In genomic region chr20:45470262-45470931, GRCh38 we compare ENCODE assay signal across 9 cellular contexts. TPM values are rescaled to one million over a fixed set of nuclear protein-coding genes. Genes with fewer than 3 reads are reported as not detected.
DNase-seq lines count a peak whose midpoint lies in the region; ATAC-seq, FAIRE-seq and TF ChIP-seq lines count a peak whose summit lies in the region.
"Had no signal": no experiment of that assay in that cellular context is flagged by ENCODE, and none has a peak within 500 bp of the region (broad histone marks: within the 10 kb centered on the region; RNA-seq: fewer than 3 reads in every experiment).

No MANE protein-coding gene starts in this region.

- H3K4me1 ChIP-seq in heart right ventricle (peaks cover 0 to 23% (median 19%) of the 10 kb centered on the region in 9 donors), pancreas (peaks cover 0 to 3% (median 0%) of the 10 kb centered on the region in 3 donors)

- no peaks in the 10 kb centered on the region for H3K9me3 Mint-ChIP-seq in activated naive CD4-positive, alpha-beta T cell treated with anti-CD3 and anti-CD28 coated beads for 36 hours
- H3K9me3 Mint-ChIP-seq in activated T-cell treated with anti-CD3 and anti-CD28 coated beads, Interleukin-2, amount 50 U/mL, for 72 hours = no peaks in the 10 kb centered on the region

- peak overlapping the region; percentile 57 for H3K4me3 Mint-ChIP-seq in activated naive CD4-positive, alpha-beta T cell treated with anti-CD3 and anti-CD28 coated beads for 36 hours
- H3K4me3 Mint-ChIP-seq in activated T-cell treated with anti-CD3 and anti-CD28 coated beads, Interleukin-2, amount 50 U/mL, for 72 hours = peak overlapping the region; percentile 68 to 73

- H3K27me3 Mint-ChIP-seq in activated naive CD4-positive, alpha-beta T cell treated with anti-CD3 and anti-CD28 coated beads for 36 hours (ENCODE audit: low read depth) = peaks cover 49% of the 10 kb centered on the region
- peaks cover 16% of the 10 kb centered on the region for H3K27me3 Mint-ChIP-seq in activated T-cell treated with anti-CD3 and anti-CD28 coated beads, Interleukin-2, amount 50 U/mL, for 72 hours (ENCODE audit: low read depth)

- DNase-seq in activated naive CD4-positive, alpha-beta T cell treated with anti-CD3 and anti-CD28 coated beads for 36 hours = peak; percentile 56
- DNase-seq in activated naive CD4-positive, alpha-beta T cell treated with Interleukin-2 at 50 U/mL for 16 hours = no peak
- DNase-seq in HL-60 (ENCODE audit: low read depth in 1 of 2, low spot score in 1 of 2) (no peak), heart right ventricle (peak in 1 of 2 donors; percentile 40), pancreas (peak; percentile 33 to 85 (median 54)), GDM1 (lab: John Stamatoyannopoulos, UW) (no peak)
- peak; percentile 47 to 53 for DNase-seq in activated T-cell treated with anti-CD3 and anti-CD28 coated beads, Interleukin-2, amount 50 U/mL, for 72 hours

- H3K36me3 Mint-ChIP-seq in activated naive CD4-positive, alpha-beta T cell treated with anti-CD3 and anti-CD28 coated beads for 36 hours (ENCODE audit: low read depth) = no peaks in the 10 kb centered on the region
- no peaks in the 10 kb centered on the region for H3K36me3 Mint-ChIP-seq in activated T-cell treated with anti-CD3 and anti-CD28 coated beads, Interleukin-2, amount 50 U/mL, for 72 hours (ENCODE audit: insufficient read depth in 2 of 2)

- FAIRE-seq in pancreas (lab: Jason Lieb, UNC) = no peak
- FAIRE-seq: frontal cortex had no signal

- TF ChIP-seq CTCF in HL-60 (IDR thresholded peaks at IDR 0.05; ENCODE audit: insufficient read depth, low read length) (no peak), heart right ventricle (IDR thresholded peaks at IDR 0.05) (no peak), pancreas (IDR thresholded peaks at IDR 0.05) (no peak)

- H3K27me3 ChIP-seq in HL-60 (ENCODE audit: insufficient read depth, poor library complexity, severe bottlenecking) (peaks cover 46% of the 10 kb centered on the region), heart right ventricle (peaks cover 0 to 88% (median 70%) of the 10 kb centered on the region in 7 donors), pancreas (no peaks in the 10 kb centered on the region)

- 0 to 1% methylated on average over 44 to 50 of the region's 50 CpGs for WGBS in heart right ventricle, 2 donors
- WGBS in pancreas, 2 donors = 1 to 2% methylated on average over 49 to 50 of the region's 50 CpGs

- intact Hi-C loops in activated naive CD4-positive, alpha-beta T cell treated with anti-CD3 and anti-CD28 coated beads for 36 hours (cut with micrococcal nuclease) = no loop called here
- intact Hi-C loops in heart right ventricle (cut with DNase I) = no loop called here
- intact Hi-C loops in pancreas (cut with DNase I) = no loop called here

- CTCF ChIA-PET in activated naive CD4-positive, alpha-beta T cell treated with anti-CD3 and anti-CD28 coated beads for 36 hours (lab: Charles Lee) = interaction anchor here (0.6 to 0.8 kb wide), 2 partner anchors 295 to 301 kb away, joined by 3 to 6 read pairs; no protein-coding TSS in a partner anchor

- H3K36me3 ChIP-seq in heart right ventricle = no peaks in the 10 kb centered on the region
- no peaks in the 10 kb centered on the region for H3K36me3 ChIP-seq in pancreas

- H3K27ac ChIP-seq in HL-60 (replicated peaks) = no peak overlapping the region
- H3K27ac ChIP-seq in heart right ventricle = peak overlapping the region in 2 of 10 donors; percentile 31 to 34
- peak overlapping the region in 3 of 4 donors; percentile 29 to 60 (median 59) for H3K27ac ChIP-seq in pancreas

- no peak overlapping the region for H3K27ac Mint-ChIP-seq in activated naive CD4-positive, alpha-beta T cell treated with anti-CD3 and anti-CD28 coated beads for 36 hours
- H3K27ac Mint-ChIP-seq in activated T-cell treated with anti-CD3 and anti-CD28 coated beads, Interleukin-2, amount 50 U/mL, for 72 hours = no peak overlapping the region

- H3K4me1 Mint-ChIP-seq in activated naive CD4-positive, alpha-beta T cell treated with anti-CD3 and anti-CD28 coated beads for 36 hours (ENCODE audit: low read depth) = peaks cover 8% of the 10 kb centered on the region
- H3K4me1 Mint-ChIP-seq in activated T-cell treated with anti-CD3 and anti-CD28 coated beads, Interleukin-2, amount 50 U/mL, for 72 hours (ENCODE audit: low read depth) = no peaks in the 10 kb centered on the region

- peak; percentile 84 to 85 for ATAC-seq in activated T-cell treated with anti-CD3 and anti-CD28 coated beads, Interleukin-2, amount 50 U/mL, for 72 hours (replicated peaks in 1 of 2)
- ATAC-seq in heart right ventricle (peak; percentile 64 to 89 (median 86)), pancreas (peak; percentile 83 to 89 (median 88)), HG03442 (IDR thresholded peaks at IDR 0.05; ENCODE audit: unreplicated experiment) (no peak)

- H3K4me3 ChIP-seq in HL-60 (replicated peaks; ENCODE audit: insufficient read depth, low read length) (peak overlapping the region; percentile 20; the same call in 1 of the 2 replicates), heart right ventricle (peak overlapping the region; percentile 23 to 61 (median 52)), pancreas (peak overlapping the region; percentile 1 to 49 (median 40))

- no peaks in the 10 kb centered on the region for H3K9me3 ChIP-seq in heart right ventricle
- H3K9me3 ChIP-seq in pancreas = no peaks in the 10 kb centered on the region

RNA-seq across cellular contexts. Expression of gene WFDC2, which starts 0.8 kb away (rescaled TPM):
- 1 to 10 TPM in 1 of 2 experiments, under 1 TPM in 1; 0.83 to 1.0 TPM for total RNA-seq in activated naive CD4-positive, alpha-beta T cell treated with anti-CD3 and anti-CD28 coated beads for 36 hours
- total RNA-seq in activated T-cell treated with anti-CD3 and anti-CD28 coated beads, Interleukin-2, amount 50 U/mL, for 72 hours = 1 to 10 TPM; 1.2 to 1.8 TPM
- total RNA-seq in heart right ventricle (1 to 10 TPM in 1 of 10 donors, under 1 TPM in 3, not detected in 6; 0.44 to 1.6 (median 0.53) TPM), pancreas (10 to 100 TPM in 3 of 6 donors, 1 to 10 TPM in 3; 5.0 to 49.5 (median 11.0) TPM)
- polyA plus RNA-seq in heart right ventricle (under 1 TPM; 0.55 to 0.66 TPM), pancreas (10 to 100 TPM; 16.7 to 21.4 TPM)

RNA-seq across cellular contexts. Expression of gene SPINT3, which starts 45.0 kb away (rescaled TPM):
- total RNA-seq in activated naive CD4-positive, alpha-beta T cell treated with anti-CD3 and anti-CD28 coated beads for 36 hours = not detected
- total RNA-seq in activated T-cell treated with anti-CD3 and anti-CD28 coated beads, Interleukin-2, amount 50 U/mL, for 72 hours = not detected
- total RNA-seq in heart right ventricle (not detected), pancreas (not detected)
- polyA plus RNA-seq in heart right ventricle (not detected), pancreas (not detected)
- total RNA-seq: frontal cortex had no signal

RNA-seq across cellular contexts. Expression of gene PIGT, which starts 54.5 kb away (rescaled TPM):
- total RNA-seq in activated naive CD4-positive, alpha-beta T cell treated with anti-CD3 and anti-CD28 coated beads for 36 hours = 10 to 100 TPM; 37.7 to 43.8 TPM
- 10 to 100 TPM; 60.4 to 63.7 TPM for total RNA-seq in activated T-cell treated with anti-CD3 and anti-CD28 coated beads, Interleukin-2, amount 50 U/mL, for 72 hours
- total RNA-seq in heart right ventricle (100 to 1,000 TPM; 130 to 221 (median 144) TPM), pancreas (10 to 100 TPM; 35.3 to 59.1 (median 46.2) TPM)
- polyA plus RNA-seq in heart right ventricle (100 to 1,000 TPM in 1 of 2 donors, 10 to 100 TPM in 1; 72.9 to 155 TPM), pancreas (10 to 100 TPM; 60.7 to 69.1 TPM)

Comparison
In these comparisons a context has a peak if more than half of its experiments do, and no peak if none do; other contexts are left out.
1. DNase-seq: peak in activated naive CD4-positive, alpha-beta T cell treated with anti-CD3 and anti-CD28 coated beads for 36 hours (single experiment), activated T-cell treated with anti-CD3 and anti-CD28 coated beads, Interleukin-2, amount 50 U/mL, for 72 hours (2 of 2) and pancreas (6 of 6); none in activated naive CD4-positive, alpha-beta T cell treated with Interleukin-2 at 50 U/mL for 16 hours (single experiment), HL-60 (0 of 2) and GDM1 (single experiment).
2. Peak in every context shown above with its lines, with median percentiles within 50 percentile points of each other: H3K4me3 ChIP-seq.